In genomic region chr1:224432672-224433040, GRCh38 we compare ENCODE assay signal across 8 cellular contexts. TPM values are rescaled to one million over a fixed set of nuclear protein-coding genes. Genes with fewer than 3 reads are reported as not detected.
DNase-seq lines count a peak whose midpoint lies in the region; ATAC-seq, FAIRE-seq and TF ChIP-seq lines count a peak whose summit lies in the region.

No MANE protein-coding gene starts in this region.

- POLR2A ChIA-PET in AG04449 (lab: Yijun Ruan, JAX) (no interaction called here), HEK293 (lab: Yijun Ruan, JAX) (interaction anchor here (0.9 to 2.2 kb wide), 6 partner anchors 15 to 250 kb away, joined by 3 to 6 read pairs (median 4); partner anchors contain the start of gene DEGS1)
- POLR2A ChIA-PET in activated CD8-positive, alpha-beta T cell treated with anti-CD3 and anti-CD28 coated beads, Interleukin-2, amount 10 ng/mL, durations not matched to agents 7 days and 5 days (lab: Charles Lee) = interaction anchor here (0.8 to 2.0 kb wide), 6 partner anchors 24 to 318 kb away, joined by 3 to 5 read pairs (median 3); partner anchors contain the start of genes DEGS1 and FBXO28

- DNase-seq in AG04449 (ENCODE audit: low read depth, low spot score) (no peak), heart right ventricle (no peak), retinal pigment epithelial cell (ENCODE audit: low read depth) (no peak), GM12892 (ENCODE audit: insufficient read length) (no peak), DMS79 treated with DMSO at 0.1 percent for 48 hours (lab: John Stamatoyannopoulos, UW) (no peak)
- peak; percentile 37 for DNase-seq in activated CD8-positive, alpha-beta T cell treated with anti-CD3 and anti-CD28 coated beads, Interleukin-2, amount 10 ng/mL, durations not matched to agents 7 days and 5 days
- DNase-seq in effector CD8-positive, alpha-beta T cell (lab: John Stamatoyannopoulos, UW) = no peak

- 3 to 4% methylated on average over 6 of the region's 6 CpGs for WGBS in heart right ventricle, 2 donors

- peak overlapping the region; percentile 86 for H3K4me3 ChIP-seq in AG04449 (ENCODE audit: low read depth, low read length)
- H3K4me3 ChIP-seq in HEK293 (ENCODE audit: low read depth, low read length) = peak overlapping the region; percentile 96
- peak overlapping the region; percentile 84 to 97 (median 88) for H3K4me3 ChIP-seq in heart right ventricle
- peak overlapping the region; percentile 84 for H3K4me3 ChIP-seq in retinal pigment epithelial cell (ENCODE audit: low read length)

- H3K4me1 ChIP-seq in HEK293 (ENCODE audit: control insufficient read depth, insufficient read depth, low read length) = peaks cover 35% of the 10 kb centered on the region
- H3K4me1 ChIP-seq in heart right ventricle = peaks cover 17 to 66% (median 57%) of the 10 kb centered on the region in 9 donors

- no peaks in the 10 kb centered on the region for H3K27me3 ChIP-seq in heart right ventricle

- no peaks in the 10 kb centered on the region for H3K9me3 ChIP-seq in HEK293 (ENCODE audit: control insufficient read depth, insufficient read depth, low read depth, low read length)
- no peaks in the 10 kb centered on the region for H3K9me3 ChIP-seq in heart right ventricle

- no peaks in the 10 kb centered on the region for H3K9me3 Mint-ChIP-seq in activated CD8-positive, alpha-beta T cell treated with anti-CD3 and anti-CD28 coated beads, Interleukin-2, amount 10 ng/mL, durations not matched to agents 7 days and 5 days (ENCODE audit: insufficient read depth)

- intact Hi-C loops in heart right ventricle (cut with DNase I) = loop anchor here in 1 of 10 donors (5.0 to 10.0 kb wide), 2 partner anchors 45 to 248 kb away; partner anchors contain the start of gene DEGS1

- no peaks in the 10 kb centered on the region for H3K27me3 Mint-ChIP-seq in activated CD8-positive, alpha-beta T cell treated with anti-CD3 and anti-CD28 coated beads, Interleukin-2, amount 10 ng/mL, durations not matched to agents 7 days and 5 days (ENCODE audit: low read depth)

- CTCF ChIA-PET in AG04449 (lab: Yijun Ruan, JAX) (interaction anchor here (3.9 kb wide), 1 partner anchor 24 kb away, joined by 21 read pairs; no protein-coding TSS in a partner anchor), HEK293 (lab: Yijun Ruan, JAX) (interaction anchor here (0.6 to 2.7 kb wide), 10 partner anchors 15 to 490 kb away, joined by 3 to 18 read pairs (median 4); no protein-coding TSS in a partner anchor)
- CTCF ChIA-PET in activated CD8-positive, alpha-beta T cell treated with anti-CD3 and anti-CD28 coated beads, Interleukin-2, amount 10 ng/mL, durations not matched to agents 7 days and 5 days (lab: Charles Lee) = interaction anchor here (8.1 kb wide), 1 partner anchor 25 kb away, joined by 65 read pairs; no protein-coding TSS in a partner anchor

- ATAC-seq in activated CD8-positive, alpha-beta T cell treated with anti-CD3 and anti-CD28 coated beads, Interleukin-2, amount 10 ng/mL, durations not matched to agents 7 days and 5 days = no peak
- no peak for ATAC-seq in heart right ventricle

- FAIRE-seq in GM12892 (lab: Jason Lieb, UNC) = no peak

- peak overlapping the region; percentile 86 for H3K4me3 Mint-ChIP-seq in activated CD8-positive, alpha-beta T cell treated with anti-CD3 and anti-CD28 coated beads, Interleukin-2, amount 10 ng/mL, durations not matched to agents 7 days and 5 days

- peak overlapping the region; percentile 82 for H3K27ac Mint-ChIP-seq in activated CD8-positive, alpha-beta T cell treated with anti-CD3 and anti-CD28 coated beads, Interleukin-2, amount 10 ng/mL, durations not matched to agents 7 days and 5 days

- H3K36me3 Mint-ChIP-seq in activated CD8-positive, alpha-beta T cell treated with anti-CD3 and anti-CD28 coated beads, Interleukin-2, amount 10 ng/mL, durations not matched to agents 7 days and 5 days (ENCODE audit: low read depth) = peaks cover 37% of the 10 kb centered on the region

- peak overlapping the region; percentile 54 for H3K27ac ChIP-seq in HEK293 (ENCODE audit: extremely low read depth, low read depth, low read length)
- peak overlapping the region; percentile 89 to 98 (median 97) for H3K27ac ChIP-seq in heart right ventricle

- peaks cover 30 to 45% of the 10 kb centered on the region in 2 experiments for H3K36me3 ChIP-seq in HEK293 (ENCODE audit: control insufficient read depth in 2 of 2, insufficient read depth in 1 of 2, low read length in 2 of 2)
- H3K36me3 ChIP-seq in heart right ventricle = peaks cover 0 to 37% (median 0%) of the 10 kb centered on the region in 9 donors

- TF ChIP-seq CTCF in AG04449 (IDR thresholded peaks at IDR 0.05; ENCODE audit: insufficient read depth, low read length, missing control alignments) (no peak), HEK293 (tag by site-specific recombination; IDR thresholded peaks at IDR 0.05) (no peak), heart right ventricle (IDR thresholded peaks at IDR 0.05) (no peak), retinal pigment epithelial cell (conservative IDR thresholded peaks at IDR 0.05; ENCODE audit: low read depth, low read length) (no peak)

- H3K4me1 Mint-ChIP-seq in activated CD8-positive, alpha-beta T cell treated with anti-CD3 and anti-CD28 coated beads, Interleukin-2, amount 10 ng/mL, durations not matched to agents 7 days and 5 days (ENCODE audit: low read depth) = peaks cover 58% of the 10 kb centered on the region

- TF ChIP-seq POLR2A in GM12892 (IDR thresholded peaks at IDR 0.05; ENCODE audit: low read depth, low read length) = no peak

TF ChIP-seq in HEK293, 187 proteins besides CTCF, POLR2A, EP300 and RAD21 (continues in another document):
- TF ChIP-seq, protein P1, sequence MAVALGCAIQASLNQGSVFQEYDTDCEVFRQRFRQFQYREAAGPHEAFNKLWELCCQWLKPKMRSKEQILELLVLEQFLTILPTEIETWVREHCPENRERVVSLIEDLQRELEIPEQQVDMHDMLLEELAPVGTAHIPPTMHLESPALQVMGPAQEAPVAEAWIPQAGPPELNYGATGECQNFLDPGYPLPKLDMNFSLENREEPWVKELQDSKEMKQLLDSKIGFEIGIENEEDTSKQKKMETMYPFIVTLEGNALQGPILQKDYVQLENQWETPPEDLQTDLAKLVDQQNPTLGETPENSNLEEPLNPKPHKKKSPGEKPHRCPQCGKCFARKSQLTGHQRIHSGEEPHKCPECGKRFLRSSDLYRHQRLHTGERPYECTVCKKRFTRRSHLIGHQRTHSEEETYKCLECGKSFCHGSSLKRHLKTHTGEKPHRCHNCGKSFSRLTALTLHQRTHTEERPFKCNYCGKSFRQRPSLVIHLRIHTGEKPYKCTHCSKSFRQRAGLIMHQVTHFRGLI (tag by site-specific recombination; IDR thresholded peaks at IDR 0.05) = no peak
- no peak for TF ChIP-seq ZNF391 (tag by site-specific recombination; IDR thresholded peaks at IDR 0.05; ENCODE audit: borderline replicate concordance, low read depth)
- TF ChIP-seq EGR2 (tag by site-specific recombination; IDR thresholded peaks at IDR 0.05; ENCODE audit: low read depth) = peak; percentile 66; the same call in 1 of the 2 replicates
- 0 out of 2 replicates have a peak, but pooled peaks have one; percentile 33 for TF ChIP-seq MZF1 (tag by site-specific recombination; IDR thresholded peaks at IDR 0.05; ENCODE audit: borderline replicate concordance)
- TF ChIP-seq ZBTB11 (tag by site-specific recombination; conservative IDR thresholded peaks at IDR 0.05; ENCODE audit: low read depth) = no peak; the same call in 1 of the 2 replicates
- peak; percentile 75 for TF ChIP-seq ZNF341 (tag by site-specific recombination; IDR thresholded peaks at IDR 0.05; ENCODE audit: low read depth)
- no peak for TF ChIP-seq ZNF155 (tag by site-specific recombination; IDR thresholded peaks at IDR 0.05)

RNA-seq across cellular contexts. Expression of gene WDR26, which starts 1.9 kb away (rescaled TPM):
- 10 to 100 TPM; 63.8 to 66.2 TPM for total RNA-seq in activated CD8-positive, alpha-beta T cell treated with anti-CD3 and anti-CD28 coated beads, Interleukin-2, amount 10 ng/mL, durations not matched to agents 7 days and 5 days
- total RNA-seq in heart right ventricle = 10 to 100 TPM; 58.9 to 81.3 (median 71.8) TPM
- 10 to 100 TPM; 15.8 to 22.5 TPM for polyA plus RNA-seq in heart right ventricle
- 50.6 TPM for polyA plus RNA-seq in GM12892 (2012; ENCODE audit: missing spikeins)
